ENCODE assay signal across 1 cellular context in genomic region chr10:117449636-117450035, GRCh38.
TF ChIP-seq lines count a peak whose summit lies in the region.

No MANE protein-coding gene starts in this region.

TF ChIP-seq in GM23338, 12 proteins besides CTCF, POLR2A, EP300 and RAD21 (continued from another document):
- TF ChIP-seq ZNF331 (CRISPR knock-in tag; IDR thresholded peaks at IDR 0.05; ENCODE audit: low read depth) (no peak), CREB1 (CRISPR knock-in tag; IDR thresholded peaks at IDR 0.05; ENCODE audit: low read depth) (no peak), POLR2AphosphoS5 (IDR thresholded peaks at IDR 0.05; ENCODE audit: low read depth) (no peak), ZNF114 (CRISPR knock-in tag; IDR thresholded peaks at IDR 0.05) (no peak), JUNB (IDR thresholded peaks at IDR 0.05; ENCODE audit: unreplicated experiment) (no peak), EZH2 (IDR thresholded peaks at IDR 0.05; ENCODE audit: low read depth, unreplicated experiment) (no peak)
- TF ChIP-seq, protein P1, sequence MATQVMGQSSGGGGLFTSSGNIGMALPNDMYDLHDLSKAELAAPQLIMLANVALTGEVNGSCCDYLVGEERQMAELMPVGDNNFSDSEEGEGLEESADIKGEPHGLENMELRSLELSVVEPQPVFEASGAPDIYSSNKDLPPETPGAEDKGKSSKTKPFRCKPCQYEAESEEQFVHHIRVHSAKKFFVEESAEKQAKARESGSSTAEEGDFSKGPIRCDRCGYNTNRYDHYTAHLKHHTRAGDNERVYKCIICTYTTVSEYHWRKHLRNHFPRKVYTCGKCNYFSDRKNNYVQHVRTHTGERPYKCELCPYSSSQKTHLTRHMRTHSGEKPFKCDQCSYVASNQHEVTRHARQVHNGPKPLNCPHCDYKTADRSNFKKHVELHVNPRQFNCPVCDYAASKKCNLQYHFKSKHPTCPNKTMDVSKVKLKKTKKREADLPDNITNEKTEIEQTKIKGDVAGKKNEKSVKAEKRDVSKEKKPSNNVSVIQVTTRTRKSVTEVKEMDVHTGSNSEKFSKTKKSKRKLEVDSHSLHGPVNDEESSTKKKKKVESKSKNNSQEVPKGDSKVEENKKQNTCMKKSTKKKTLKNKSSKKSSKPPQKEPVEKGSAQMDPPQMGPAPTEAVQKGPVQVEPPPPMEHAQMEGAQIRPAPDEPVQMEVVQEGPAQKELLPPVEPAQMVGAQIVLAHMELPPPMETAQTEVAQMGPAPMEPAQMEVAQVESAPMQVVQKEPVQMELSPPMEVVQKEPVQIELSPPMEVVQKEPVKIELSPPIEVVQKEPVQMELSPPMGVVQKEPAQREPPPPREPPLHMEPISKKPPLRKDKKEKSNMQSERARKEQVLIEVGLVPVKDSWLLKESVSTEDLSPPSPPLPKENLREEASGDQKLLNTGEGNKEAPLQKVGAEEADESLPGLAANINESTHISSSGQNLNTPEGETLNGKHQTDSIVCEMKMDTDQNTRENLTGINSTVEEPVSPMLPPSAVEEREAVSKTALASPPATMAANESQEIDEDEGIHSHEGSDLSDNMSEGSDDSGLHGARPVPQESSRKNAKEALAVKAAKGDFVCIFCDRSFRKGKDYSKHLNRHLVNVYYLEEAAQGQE (IDR thresholded peaks at IDR 0.05; ENCODE audit: unreplicated experiment): no peak
